Comparison of ENCODE assay signal across 14 cellular contexts in genomic region chr3:42442640-42443039, GRCh38. TPM values are rescaled to one million over a fixed set of nuclear protein-coding genes. Genes with fewer than 3 reads are reported as not detected.
A peak's percentile ranks its signal among the peaks of the same experiment; 100 is the strongest.
DNase-seq lines count a peak whose midpoint lies in the region; TF ChIP-seq lines count a peak whose summit lies in the region.
"Had no signal": no experiment of that assay in that cellular context is flagged by ENCODE, and none has a peak within 500 bp of the region (broad histone marks: within the 10 kb centered on the region; RNA-seq: fewer than 3 reads in every experiment).

No MANE protein-coding gene starts in this region.

- H3K4ac ChIP-seq in mesendoderm (ENCODE audit: low read depth, low read length) = no peak overlapping the region

- no peaks in the 10 kb centered on the region for H3K36me3 ChIP-seq in mesendoderm (ENCODE audit: control insufficient read depth, insufficient read depth, low read length)

- no peak overlapping the region for H3K4me2 ChIP-seq in mesendoderm (ENCODE audit: low read length)

- H2BK5ac ChIP-seq in mesendoderm (ENCODE audit: low read length) = no peak overlapping the region

- TF ChIP-seq CTCF in GM12872 (IDR thresholded peaks at IDR 0.05; ENCODE audit: insufficient read depth, low read depth, low read length) (peak; percentile 36; the same call in 1 of the 3 replicates), cardiac fibroblast (IDR thresholded peaks at IDR 0.05; ENCODE audit: low read depth, low read length) (peak; percentile 15)

- H3K27ac ChIP-seq in mesendoderm (ENCODE audit: low read depth, low read length) = no peak overlapping the region
- H3K27ac ChIP-seq: C4-2B had no signal

- H3K4me1 ChIP-seq in mesendoderm (ENCODE audit: control insufficient read depth, low read depth, low read length) = peaks cover 9% of the 10 kb centered on the region

- WGBS in mesendoderm (ENCODE audit: extremely low coverage, insufficient coverage, low lambda C conversion rate) = no CpG with 5 or more reads among the region's 5 CpGs

- H3K56ac ChIP-seq in mesendoderm (ENCODE audit: low read length) = no peak overlapping the region

- H3K79me2 ChIP-seq in mesendoderm (ENCODE audit: control insufficient read depth, insufficient read depth, low read length) = no peaks in the 10 kb centered on the region

- no peak overlapping the region for H2BK15ac ChIP-seq in mesendoderm (replicated peaks; ENCODE audit: low read depth)

- no peak overlapping the region for H2AK5ac ChIP-seq in mesendoderm (ENCODE audit: low read length)

- H4K8ac ChIP-seq in mesendoderm (ENCODE audit: low read depth, low read length) = no peak overlapping the region

- H3K79me1 ChIP-seq in mesendoderm (ENCODE audit: low read length) = no peaks in the 10 kb centered on the region

- TF ChIP-seq RAD21 in Ishikawa (IDR thresholded peaks at IDR 0.05; ENCODE audit: low read depth) = peak; percentile 3; the same call in 1 of the 2 replicates

- no peak overlapping the region for H3K18ac ChIP-seq in mesendoderm (ENCODE audit: low read length)

- no peak overlapping the region for H3K9ac ChIP-seq in mesendoderm (ENCODE audit: low read length)

- H3K4me3 ChIP-seq in cardiac fibroblast (replicated peaks in 1 of 2; ENCODE audit: low read depth in 2 of 2, low read length in 2 of 2) (no peak overlapping the region), mesendoderm (ENCODE audit: low read length) (no peak overlapping the region)

- no peaks in the 10 kb centered on the region for H3K27me3 ChIP-seq in mesendoderm (ENCODE audit: insufficient read depth, low read length, poor library complexity)

- H4K5ac ChIP-seq in mesendoderm (ENCODE audit: low read length) = no peak overlapping the region

- no peak overlapping the region for H3K23ac ChIP-seq in mesendoderm (ENCODE audit: low read length)

- TF ChIP-seq EP300 in Ishikawa (IDR thresholded peaks at IDR 0.05; ENCODE audit: borderline replicate concordance) = no peak

- DNase-seq in cardiac fibroblast (ENCODE audit: low read depth in 2 of 2) (no peak), mesendoderm (peak; percentile 40), NCI-H69 (lab: John Stamatoyannopoulos, UW) (no peak), NCI-H146 (lab: John Stamatoyannopoulos, UW) (no peak), NCI-H510A treated with DMSO at 0.1 percent for 48 hours (lab: John Stamatoyannopoulos, UW) (no peak)
- DNase-seq: activated CD4-positive, CD25-positive, alpha-beta regulatory T cell; naive B cell; NCI-H187; T-helper 1 cell had no signal

- no peak overlapping the region for H2BK120ac ChIP-seq in mesendoderm (ENCODE audit: low read depth, low read length)

TF ChIP-seq in Ishikawa, 13 proteins besides CTCF, POLR2A, EP300 and RAD21:
- TF ChIP-seq USF1 (IDR thresholded peaks at IDR 0.05) = no peak
- no peak for TF ChIP-seq YY1 (IDR thresholded peaks at IDR 0.05; ENCODE audit: low read depth)
- no peak for TF ChIP-seq CREB1 (IDR thresholded peaks at IDR 0.05; ENCODE audit: low read depth)
- TF ChIP-seq TEAD4 (IDR thresholded peaks at IDR 0.05) = no peak
- TF ChIP-seq CEBPB (IDR thresholded peaks at IDR 0.05) = no peak
- no peak for TF ChIP-seq FOXM1 (IDR thresholded peaks at IDR 0.05; ENCODE audit: borderline replicate concordance, low read depth)
- no peak for TF ChIP-seq ZBTB7A (IDR thresholded peaks at IDR 0.05; ENCODE audit: low read depth)
- TF ChIP-seq TCF12 (IDR thresholded peaks at IDR 0.05; ENCODE audit: low read depth) = no peak
- no peak for TF ChIP-seq NFIC (IDR thresholded peaks at IDR 0.05)

RNA-seq across cellular contexts. Expression of gene LYZL4, which starts 32.2 kb away (rescaled TPM):
- not detected for polyA plus RNA-seq in mesendoderm (2013, experiment 1 of 2)
- polyA plus RNA-seq in mesendoderm (2013, experiment 2 of 2) = not detected
- polyA plus RNA-seq: adipose tissue, liver had no signal

RNA-seq across cellular contexts. Expression of gene VIPR1, which starts 59.8 kb away (rescaled TPM):
- 2.8 TPM for polyA plus RNA-seq in mesendoderm (2013, experiment 1 of 2)
- 2.9 TPM for polyA plus RNA-seq in mesendoderm (2013, experiment 2 of 2)
